14 cellular contexts compared by ENCODE assay signal in genomic region chr3:31892500-31892899, GRCh38.
"Had no signal": no experiment of that assay in that cellular context is flagged by ENCODE, and none has a peak within 500 bp of the region (broad histone marks: within the 10 kb centered on the region; RNA-seq: fewer than 3 reads in every experiment).

No MANE protein-coding gene starts in this region.

- H3K9me3 Mint-ChIP-seq: activated naive CD4-positive, alpha-beta T cell treated with anti-CD3 and anti-CD28 coated beads, Interleukin-2, amount 10 ng/mL, durations not matched to agents 7 days and 5 days; stimulated activated naive CD8-positive, alpha-beta T cell treated with anti-CD3 and anti-CD28 coated beads, Interleukin-15, Interleukin-2, amounts not matched to agents 100 ng/mL and 50 ng/mL, for 24 hours; T-cell had no signal

- H3K27ac Mint-ChIP-seq: activated naive CD4-positive, alpha-beta T cell treated with anti-CD3 and anti-CD28 coated beads, Interleukin-2, amount 10 ng/mL, durations not matched to agents 7 days and 5 days; T-cell had no signal

- H3K4me3 Mint-ChIP-seq: activated naive CD4-positive, alpha-beta T cell treated with anti-CD3 and anti-CD28 coated beads, Interleukin-2, amount 10 ng/mL, durations not matched to agents 7 days and 5 days; stimulated activated naive CD8-positive, alpha-beta T cell treated with anti-CD3 and anti-CD28 coated beads, Interleukin-15, Interleukin-2, amounts not matched to agents 100 ng/mL and 50 ng/mL, for 24 hours; T-cell had no signal

- ATAC-seq: T-cell had no signal

- H3K4me1 Mint-ChIP-seq: activated naive CD4-positive, alpha-beta T cell treated with anti-CD3 and anti-CD28 coated beads, Interleukin-2, amount 10 ng/mL, durations not matched to agents 7 days and 5 days had no signal

- H2AFZ ChIP-seq: parathyroid adenoma had no signal

- DNase-seq: activated CD4-positive, alpha-beta T cell treated with anti-CD3 and anti-CD28 coated beads, Interleukin-2, amount 50 U/mL, for 48 hours; activated naive CD4-positive, alpha-beta T cell treated with anti-CD3 and anti-CD28 coated beads, Interleukin-2, amount 10 ng/mL, durations not matched to agents 7 days and 5 days; dorsolateral prefrontal cortex; retina; stimulated activated CD4-positive, alpha-beta T cell treated with anti-CD3 and anti-CD28 coated beads, Interleukin-15, amount 100 ng/mL, for 24 hours; stimulated activated CD4-positive, alpha-beta T cell treated with anti-CD3 and anti-CD28 coated beads, Interleukin-4, amount 100 ng/mL, for 24 hours; T-cell; T-helper 9 cell; upper lobe of left lung had no signal

- H3K27me3 ChIP-seq: cardiac muscle cell, dorsolateral prefrontal cortex, neutrophil, suprapubic skin, upper lobe of left lung had no signal

- H3K4me3 ChIP-seq: cardiac muscle cell, dorsolateral prefrontal cortex, suprapubic skin, upper lobe of left lung had no signal

- H3K27ac ChIP-seq: cardiac muscle cell, dorsolateral prefrontal cortex, neutrophil, parathyroid adenoma, suprapubic skin, upper lobe of left lung had no signal

- H3K36me3 ChIP-seq: cardiac muscle cell, neutrophil, suprapubic skin, upper lobe of left lung had no signal

- H3K9me3 ChIP-seq: neutrophil, suprapubic skin, upper lobe of left lung had no signal

- H3K36me3 Mint-ChIP-seq: activated naive CD4-positive, alpha-beta T cell treated with anti-CD3 and anti-CD28 coated beads, Interleukin-2, amount 10 ng/mL, durations not matched to agents 7 days and 5 days; T-cell had no signal

- H3K4me1 ChIP-seq: parathyroid adenoma had no signal

- H3K9ac ChIP-seq: parathyroid adenoma had no signal
